15 cellular contexts compared by ENCODE assay signal in the genomic region with DNA sequence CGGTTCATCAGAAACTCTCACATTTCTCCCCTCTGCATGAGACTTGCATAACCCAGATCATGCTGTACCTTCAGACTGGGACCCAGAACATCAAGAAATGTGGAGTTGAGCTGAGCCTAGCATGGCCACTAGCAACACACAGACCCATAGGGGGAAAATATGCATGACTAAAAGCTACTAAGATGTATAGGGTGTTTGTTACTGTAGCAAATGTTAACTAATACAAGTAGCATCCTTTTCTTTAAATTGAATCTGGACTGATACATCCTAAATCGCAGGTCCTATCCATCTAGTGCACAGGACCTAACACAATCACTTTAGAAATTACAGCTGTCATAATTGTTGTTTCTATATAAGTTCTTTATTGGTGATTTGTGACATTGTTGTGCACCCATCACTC. TPM values are rescaled to one million over a fixed set of nuclear protein-coding genes. Genes with fewer than 3 reads are reported as not detected.
"Had no signal": no experiment of that assay in that cellular context is flagged by ENCODE, and none has a peak within 500 bp of the region (broad histone marks: within the 10 kb centered on the region; RNA-seq: fewer than 3 reads in every experiment).

No MANE protein-coding gene starts in this region.

RNA-seq across cellular contexts. Expression of a gene that starts 10.8 kb away (rescaled TPM):
- total RNA-seq: activated naive CD4-positive, alpha-beta T cell treated with anti-CD3 and anti-CD28 coated beads for 36 hours; activated naive CD4-positive, alpha-beta T cell treated with anti-CD3 and anti-CD28 coated beads, Interleukin-2, amount 50 U/mL, for 72 hours; activated naive CD8-positive, alpha-beta T cell treated with anti-CD3 and anti-CD28 coated beads for 36 hours; activated naive CD8-positive, alpha-beta T cell treated with anti-CD3 and anti-CD28 coated beads, Interleukin-2, amount 10 ng/mL, durations not matched to agents 7 days and 5 days; activated T-helper 1 cell treated with anti-CD3 and anti-CD28 coated beads, Interleukin-12 subunit alpha, Interleukin-12 subunit beta, Interleukin-2, Interleukin-4 antibody, amounts not matched to agents 30 ng/mL and 10 ng/mL and 1 ng/mL, durations not matched to agents 14 hours and 24 hours and 36 hours; activated T-helper 17 cell treated with anti-CD3 and anti-CD28 coated beads, Interleukin-2, amount 50 U/mL, for 72 hours; aorta; ascending aorta; astrocyte; breast epithelium; bronchial epithelial cell; cardiac muscle cell; cardiac septum; cerebellum; chondrocyte had no signal
- polyA plus RNA-seq: aorta, cardiac muscle cell had no signal
